In genomic region chr2:9939587-9940485, GRCh38 we compare ENCODE assay signal across 23 cellular contexts. TPM values are rescaled to one million over a fixed set of nuclear protein-coding genes. Genes with fewer than 3 reads are reported as not detected.
DNase-seq lines count a peak whose midpoint lies in the region; ATAC-seq, FAIRE-seq and TF ChIP-seq lines count a peak whose summit lies in the region.
"Had no signal": no experiment of that assay in that cellular context is flagged by ENCODE, and none has a peak within 500 bp of the region (broad histone marks: within the 10 kb centered on the region; RNA-seq: fewer than 3 reads in every experiment).

No MANE protein-coding gene starts in this region.

- H3K9ac ChIP-seq in SK-N-SH = no peak overlapping the region
- H3K9ac ChIP-seq in K562 (ENCODE audit: insufficient read depth in 1 of 2, low read depth in 2 of 2, low read length in 2 of 2) = no peak overlapping the region

- no peak for TF ChIP-seq CTCF in SK-N-SH (IDR thresholded peaks at IDR 0.05)
- no peak for TF ChIP-seq CTCF in K562 (IDR thresholded peaks at IDR 0.05 in 2 of 3, conservative IDR thresholded peaks at IDR 0.05 in 1 of 3; ENCODE audit: insufficient read depth in 2 of 3, low read depth in 1 of 3, low read length in 3 of 3)
- TF ChIP-seq CTCF in lung (IDR thresholded peaks at IDR 0.05; ENCODE audit: control extremely low read depth, extremely low read depth) = no peak
- no peak for TF ChIP-seq CTCF in progenitor cell of endocrine pancreas (IDR thresholded peaks at IDR 0.05; ENCODE audit: unreplicated experiment)

- no peak overlapping the region for H3K27ac Mint-ChIP-seq in progenitor cell of endocrine pancreas
- H3K27ac Mint-ChIP-seq: B cell had no signal

- FAIRE-seq in K562 (lab: Jason Lieb, UNC) = peak; percentile 46
- FAIRE-seq: colon had no signal

- H3K36me3 ChIP-seq in SK-N-SH (replicated peaks in 1 of 2; ENCODE audit: control insufficient read depth in 1 of 2, insufficient read depth in 2 of 2, low read length in 1 of 2) (peaks cover 5 to 8% of the 10 kb centered on the region in 2 experiments), K562 (ENCODE audit: control insufficient read depth, insufficient read depth, low read length) (no peaks in the 10 kb centered on the region), lung (ENCODE audit: control insufficient read depth in 2 of 2, insufficient read depth in 2 of 2, low read length in 2 of 2) (peaks cover 0 to 4% of the 10 kb centered on the region in 2 donors)
- H3K36me3 ChIP-seq: gastrocnemius medialis, upper lobe of left lung had no signal

- H3K27ac ChIP-seq in SK-N-SH (ENCODE audit: low read depth in 2 of 2, low read length in 1 of 2) (no peak overlapping the region), K562 (ENCODE audit: extremely low read depth, low read depth, low read length) (no peak overlapping the region), lung (ENCODE audit: low read depth in 1 of 2, low read length in 1 of 2) (no peak overlapping the region)
- H3K27ac ChIP-seq: esophagus muscularis mucosa, gastrocnemius medialis, HL-60, Peyer's patch, psoas muscle had no signal

- in situ Hi-C loops in K562 (cut with MboI) = no loop called here

- no peak overlapping the region for H3K4me3 ChIP-seq in SK-N-SH (ENCODE audit: low read depth in 2 of 2, low read length in 1 of 2)
- H3K4me3 ChIP-seq in K562 = no peak overlapping the region
- no peak overlapping the region for H3K4me3 ChIP-seq in lung
- H3K4me3 ChIP-seq: esophagus muscularis mucosa, gastrocnemius medialis, Peyer's patch, psoas muscle, upper lobe of left lung had no signal

- DNase-seq in SK-N-SH = no peak
- no peak for DNase-seq in K562 (ENCODE audit: extremely low read depth in 1 of 4, low spot score in 3 of 4)
- no peak for DNase-seq in lung (ENCODE audit: low spot score)
- no peak for DNase-seq in progenitor cell of endocrine pancreas (ENCODE audit: low spot score, unreplicated experiment)
- DNase-seq in left ventricle myocardium superior = no peak
- no peak for DNase-seq in NCI-H187 treated with DMSO at 0.1 percent for 48 hours (lab: John Stamatoyannopoulos, UW)
- DNase-seq: activated gamma-delta T cell treated with Interleukin-2 at 50 U/mL for 16 hours; effector CD8-positive, alpha-beta T cell; gastrocnemius medialis; H7; hypothalamus; NCI-H1092; NCI-H2029; NCI-H510A; Peyer's patch; psoas muscle had no signal

- POLR2A ChIA-PET in SK-N-SH (lab: Yijun Ruan, JAX) = no interaction called here
- POLR2A ChIA-PET in K562 (lab: Yijun Ruan, JAX) = interaction anchor here (1.0 kb wide), 1 partner anchor 10 kb away, joined by 3 read pairs; no protein-coding TSS in a partner anchor

- no peaks in the 10 kb centered on the region for H3K9me2 ChIP-seq in SK-N-SH

- TF ChIP-seq RAD21 in SK-N-SH (IDR thresholded peaks at IDR 0.05; ENCODE audit: low read length) = no peak
- TF ChIP-seq RAD21 in K562 (CRISPR knock-in tag; conservative IDR thresholded peaks at IDR 0.05 in 1 of 2, IDR thresholded peaks at IDR 0.05 in 1 of 2) = no peak

- no peaks in the 10 kb centered on the region for H3K27me3 ChIP-seq in SK-N-SH (ENCODE audit: insufficient read depth)
- no peaks in the 10 kb centered on the region for H3K27me3 ChIP-seq in K562 (ENCODE audit: control insufficient read depth in 2 of 2, insufficient read depth in 2 of 2, low read length in 2 of 2)
- no peaks in the 10 kb centered on the region for H3K27me3 ChIP-seq in lung (ENCODE audit: control insufficient read depth, insufficient read depth)
- H3K27me3 ChIP-seq: Peyer's patch had no signal

- peaks cover 7 to 11% of the 10 kb centered on the region in 2 experiments; a peak in 3 of 4 replicates for H3K4me1 ChIP-seq in SK-N-SH (ENCODE audit: control insufficient read depth in 1 of 2, insufficient read depth in 2 of 2, low read depth in 1 of 2, low read length in 1 of 2)
- H3K4me1 ChIP-seq in K562 (replicated peaks in 1 of 2; ENCODE audit: control insufficient read depth in 2 of 2, insufficient read depth in 2 of 2, low read length in 2 of 2) = peaks cover 11 to 18% of the 10 kb centered on the region in 2 experiments; a peak in 4 of 5 replicates
- H3K4me1 ChIP-seq in lung (ENCODE audit: control insufficient read depth in 2 of 2, insufficient read depth in 2 of 2, low read length in 2 of 2) = no peaks in the 10 kb centered on the region
- H3K4me1 ChIP-seq: esophagus muscularis mucosa, gastrocnemius medialis, Peyer's patch, psoas muscle had no signal

- no peak for TF ChIP-seq EP300 in SK-N-SH (IDR thresholded peaks at IDR 0.05; ENCODE audit: borderline replicate concordance in 1 of 2, low read depth in 1 of 2, low read length in 1 of 2)
- no peak for TF ChIP-seq EP300 in K562 (IDR thresholded peaks at IDR 0.05; ENCODE audit: low read length)

- H4K20me1 ChIP-seq in SK-N-SH (ENCODE audit: insufficient read depth) = no peaks in the 10 kb centered on the region
- no peaks in the 10 kb centered on the region for H4K20me1 ChIP-seq in K562 (replicated peaks; ENCODE audit: control insufficient read depth, insufficient read depth, low read length)

- H3K4me1 Mint-ChIP-seq in progenitor cell of endocrine pancreas (ENCODE audit: low read depth) = peaks cover 23% of the 10 kb centered on the region
- H3K4me1 Mint-ChIP-seq: B cell had no signal

- H3F3A ChIP-seq in SK-N-SH (replicated peaks; ENCODE audit: insufficient read depth) = no peaks in the 10 kb centered on the region

- WGBS in SK-N-SH (ENCODE audit: low lambda C conversion rate) = 73% methylated on average over 9 of the region's 9 CpGs
- WGBS in K562 (ENCODE audit: insufficient coverage, low coverage, missing lambda C conversion rate) = 27% methylated on average over 9 of the region's 9 CpGs
- 49 to 68% methylated on average over 9 of the region's 9 CpGs for WGBS in lung, 2 donors

- no TSS peak for BruUV-seq in K562 (replicated peaks; lab: Mats Ljungman, UMichigan)

- ATAC-seq in SK-N-SH treated with all-trans-retinoic acid at 6 μM for 48 hours (peak; percentile 11; the same call in 1 of the 3 replicates), K562 (no peak), lung (ENCODE audit: insufficient read depth, low FRiP score) (peak; percentile 56), HG02610 (IDR thresholded peaks at IDR 0.05; ENCODE audit: unreplicated experiment) (no peak), left ventricle myocardium superior (no peak)
- ATAC-seq: gastrocnemius medialis, psoas muscle had no signal

- TF ChIP-seq POLR2A in K562 (conservative IDR thresholded peaks at IDR 0.05) = no peak

- no peak overlapping the region for H3K4me3 Mint-ChIP-seq in progenitor cell of endocrine pancreas (ENCODE audit: low read depth)
- H3K4me3 Mint-ChIP-seq: B cell had no signal

- intact Hi-C loops in K562 (cut with micrococcal nuclease) = no loop called here
- intact Hi-C loops in left ventricle myocardium superior (cut with micrococcal nuclease) = no loop called here

- H3K9me1 ChIP-seq in K562 (ENCODE audit: control insufficient read depth, insufficient read depth, low read length) = peaks cover 3% of the 10 kb centered on the region

- peaks cover 5% of the 10 kb centered on the region for H3K36me3 Mint-ChIP-seq in progenitor cell of endocrine pancreas (ENCODE audit: insufficient read depth)

- CTCF ChIA-PET in SK-N-SH (lab: Yijun Ruan, JAX) = interaction anchor here (0.8 to 3.7 kb wide), 4 partner anchors 31 to 140 kb away, joined by 3 to 19 read pairs (median 6); no protein-coding TSS in a partner anchor
- CTCF ChIA-PET in K562 (lab: Yijun Ruan, JAX; ENCODE audit: low intra/inter-chr PET ratio) = no interaction called here

- H3K4me2 ChIP-seq in SK-N-SH (no peak overlapping the region), K562 (ENCODE audit: insufficient read depth, low read length) (no peak overlapping the region)

- H3K27me3 Mint-ChIP-seq in progenitor cell of endocrine pancreas = no peaks in the 10 kb centered on the region

- H2AFZ ChIP-seq in SK-N-SH (ENCODE audit: low read depth) (no peak overlapping the region), K562 (ENCODE audit: low read depth, low read length) (peak overlapping the region; percentile 48; the same call in 1 of the 2 replicates)

- no peaks in the 10 kb centered on the region for H3K9me3 Mint-ChIP-seq in progenitor cell of endocrine pancreas (ENCODE audit: low read depth)

- H3K79me2 ChIP-seq in SK-N-SH (ENCODE audit: insufficient read depth) (no peaks in the 10 kb centered on the region), K562 (ENCODE audit: control insufficient read depth, insufficient read depth, low read length) (no peaks in the 10 kb centered on the region)

- H3K9me3 ChIP-seq in SK-N-SH (no peaks in the 10 kb centered on the region), K562 (replicated peaks; ENCODE audit: control insufficient read depth, insufficient read depth, low read depth, low read length) (no peaks in the 10 kb centered on the region), lung (ENCODE audit: control insufficient read depth in 2 of 2, insufficient read depth in 1 of 2, low read length in 1 of 2) (no peaks in the 10 kb centered on the region)
- H3K9me3 ChIP-seq: esophagus muscularis mucosa, gastrocnemius medialis, Peyer's patch, psoas muscle, upper lobe of left lung had no signal

RNA-seq across cellular contexts. Expression of gene GRHL1, which starts 11.7 kb away (rescaled TPM):
- polyA plus RNA-seq in SK-N-SH (2012; rRNA removed) (1.0 and 1.6 TPM in 2 replicates), K562 (2011; rRNA removed) (6.1 and 6.5 TPM in 2 replicates), K562 (2014; fragmentation: Illumina TruSeq; extraction: Trizol) (4.4 and 5.0 TPM in 2 replicates), K562 (2014; fragmentation: Nextera tagmentation; extraction: Ambion mirVana) (1 to 10 TPM; 1.7 to 1.9 TPM), K562 (2014; rRNA removed) (4.7 and 5.8 TPM in 2 replicates), lung (1 to 10 TPM; 1.8 to 5.9 TPM)
- 0.75 and 1.0 TPM in 2 replicates for polyA plus RNA-seq in SK-N-SH (2012; cell fraction: cytosol; rRNA removed)
- polyA plus RNA-seq in SK-N-SH (2012; cell fraction: nucleus; rRNA removed) = 2.5 and 4.3 TPM in 2 replicates
- 15.0 and 18.7 TPM in 2 replicates for total RNA-seq in K562 (2011; cell fraction: chromatin; rRNA removed; ENCODE audit: low replicate concordance)
- total RNA-seq in K562 (2011; cell fraction: nucleolus; rRNA removed) = 7.2 and 9.7 TPM in 2 replicates
- 10.6 and 15.3 TPM in 2 replicates for total RNA-seq in K562 (2011; cell fraction: nucleoplasm; rRNA removed)
- total RNA-seq in K562 (2014; rRNA removed) (4.2 and 4.5 TPM in 2 replicates), K562 (2014; rRNA removed; fragmentation: Illumina TruSeq; extraction: Trizol) (5.1 and 5.4 TPM in 2 replicates), K562 (2015; rRNA removed; fragmentation: Illumina TruSeq; extraction: Trizol) (3.2 and 3.4 TPM in 2 replicates), K562 (2021) (4.6 and 5.5 TPM in 2 replicates), lung (10 to 100 TPM in 1 of 2 donors, 1 to 10 TPM in 1; 5.4 to 13.6 TPM), progenitor cell of endocrine pancreas (13.4 and 14.4 TPM in 2 replicates), left ventricle myocardium superior (1.0 TPM)
- polyA plus RNA-seq in K562 (2011; cell fraction: cytosol; rRNA removed) = 1.2 and 3.5 TPM in 2 replicates
- 18.4 and 19.2 TPM in 2 replicates for polyA plus RNA-seq in K562 (2011; cell fraction: nucleus; rRNA removed)
- polyA plus RNA-seq in K562 (2012) = 2.1 and 7.1 TPM in 2 replicates
- polyA minus RNA-seq in K562 (2011; rRNA and poly(A)+ RNA removed) = 9.8 and 10.6 TPM in 2 replicates
- polyA minus RNA-seq in K562 (2011; cell fraction: cytosol; rRNA and poly(A)+ RNA removed) = 2.2 and 2.6 TPM in 2 replicates
- polyA minus RNA-seq in K562 (2011; cell fraction: nucleus; rRNA and poly(A)+ RNA removed) = 9.3 and 13.6 TPM in 2 replicates

Comparison
In these comparisons a context has a peak if more than half of its experiments do, and no peak if none do; other contexts are left out.
1. ATAC-seq: peak in SK-N-SH treated with all-trans-retinoic acid at 6 μM for 48 hours (single experiment) and lung (single experiment); none in K562 (single experiment), HG02610 (single experiment) and left ventricle myocardium superior (single experiment).